ENCODE assay signal across 10 cellular contexts in genomic region chr14:95524706-95525512, GRCh38. TPM values are rescaled to one million over a fixed set of nuclear protein-coding genes. Genes with fewer than 3 reads are reported as not detected.
DNase-seq lines count a peak whose midpoint lies in the region; ATAC-seq and TF ChIP-seq lines count a peak whose summit lies in the region.
"Had no signal": no experiment of that assay in that cellular context is flagged by ENCODE, and none has a peak within 500 bp of the region (broad histone marks: within the 10 kb centered on the region; RNA-seq: fewer than 3 reads in every experiment).

No MANE protein-coding gene starts in this region.

- peak overlapping the region; percentile 69 for H3K4me3 Mint-ChIP-seq in activated CD8-positive, alpha-beta T cell treated with anti-CD3 and anti-CD28 coated beads, Interleukin-2, amount 10 ng/mL, durations not matched to agents 7 days and 5 days

- no peaks in the 10 kb centered on the region for H3K27me3 Mint-ChIP-seq in activated CD8-positive, alpha-beta T cell treated with anti-CD3 and anti-CD28 coated beads, Interleukin-2, amount 10 ng/mL, durations not matched to agents 7 days and 5 days (ENCODE audit: low read depth)

- CTCF ChIA-PET in activated CD8-positive, alpha-beta T cell treated with anti-CD3 and anti-CD28 coated beads, Interleukin-2, amount 10 ng/mL, durations not matched to agents 7 days and 5 days (lab: Charles Lee): interaction anchor here (2.3 to 15.0 kb wide), 6 partner anchors 9 to 83 kb away, joined by 9 to 199 read pairs (median 18); partner anchors contain the start of genes GLRX5 and SYNE3

- in situ Hi-C loops in ACHN (cut with HindIII; ENCODE audit: low pct_ligation_motif_present, low pct_unique_long_range_greater_than_20kb, low sequenced_read_pairs): no loop called here

- no peaks in the 10 kb centered on the region for H3K9me3 Mint-ChIP-seq in activated CD8-positive, alpha-beta T cell treated with anti-CD3 and anti-CD28 coated beads, Interleukin-2, amount 10 ng/mL, durations not matched to agents 7 days and 5 days (ENCODE audit: insufficient read depth)

- DNase-seq in AG10803 (ENCODE audit: low read depth) (peak; percentile 33), ELF-1 (ENCODE audit: low read depth, low spot score) (peak; percentile 56), kidney tubule cell (ENCODE audit: low spot score) (peak; percentile 48), ACHN (no peak), amniotic stem cell (lab: John Stamatoyannopoulos, UW) (no peak)
- no peak for DNase-seq in activated CD8-positive, alpha-beta T cell treated with anti-CD3 and anti-CD28 coated beads, Interleukin-2, amount 10 ng/mL, durations not matched to agents 7 days and 5 days
- DNase-seq: left cardiac atrium, NCI-H1092 had no signal

- H3K36me3 Mint-ChIP-seq in activated CD8-positive, alpha-beta T cell treated with anti-CD3 and anti-CD28 coated beads, Interleukin-2, amount 10 ng/mL, durations not matched to agents 7 days and 5 days (ENCODE audit: low read depth): peaks cover 14% of the 10 kb centered on the region

- H3K27ac Mint-ChIP-seq in activated CD8-positive, alpha-beta T cell treated with anti-CD3 and anti-CD28 coated beads, Interleukin-2, amount 10 ng/mL, durations not matched to agents 7 days and 5 days: peak overlapping the region; percentile 95

- H3K4me3 ChIP-seq in AG10803 (ENCODE audit: low read length): no peak overlapping the region

- POLR2A ChIA-PET in activated CD8-positive, alpha-beta T cell treated with anti-CD3 and anti-CD28 coated beads, Interleukin-2, amount 10 ng/mL, durations not matched to agents 7 days and 5 days (lab: Charles Lee): interaction anchor here (2.4 to 3.4 kb wide), 4 partner anchors 9 to 30 kb away, joined by 19 to 60 read pairs (median 22); partner anchors contain the start of gene GLRX5

- no peak for TF ChIP-seq CTCF in AG10803 (conservative IDR thresholded peaks at IDR 0.05; ENCODE audit: low read length)

- H3K4me1 Mint-ChIP-seq in activated CD8-positive, alpha-beta T cell treated with anti-CD3 and anti-CD28 coated beads, Interleukin-2, amount 10 ng/mL, durations not matched to agents 7 days and 5 days (ENCODE audit: low read depth): peaks cover 76% of the 10 kb centered on the region

- ATAC-seq in activated CD8-positive, alpha-beta T cell treated with anti-CD3 and anti-CD28 coated beads, Interleukin-2, amount 10 ng/mL, durations not matched to agents 7 days and 5 days: no peak
- ATAC-seq in GM21576 (IDR thresholded peaks at IDR 0.05; ENCODE audit: unreplicated experiment) (no peak), GM18873 (IDR thresholded peaks at IDR 0.05; ENCODE audit: low FRiP score, unreplicated experiment) (no peak)

RNA-seq across cellular contexts. Expression of gene SYNE3, which starts 8.5 kb away (rescaled TPM):
- 10 to 100 TPM; 91.5 TPM for total RNA-seq in activated CD8-positive, alpha-beta T cell treated with anti-CD3 and anti-CD28 coated beads, Interleukin-2, amount 10 ng/mL, durations not matched to agents 7 days and 5 days

RNA-seq across cellular contexts. Expression of gene GLRX5, which starts 9.9 kb away (rescaled TPM):
- 10 to 100 TPM; 52.8 to 54.6 TPM for total RNA-seq in activated CD8-positive, alpha-beta T cell treated with anti-CD3 and anti-CD28 coated beads, Interleukin-2, amount 10 ng/mL, durations not matched to agents 7 days and 5 days

Comparison
In these comparisons a context has a peak if more than half of its experiments do, and no peak if none do; other contexts are left out.
1. DNase-seq: peak in AG10803 (single experiment), ELF-1 (single experiment) and kidney tubule cell (single experiment); none in activated CD8-positive, alpha-beta T cell treated with anti-CD3 and anti-CD28 coated beads, Interleukin-2, amount 10 ng/mL, durations not matched to agents 7 days and 5 days (single experiment), ACHN (single experiment) and amniotic stem cell (single experiment).